ENCODE assay signal across 1 cellular context in genomic region chr12:64205542-64205941, GRCh38.
TF ChIP-seq lines count a peak whose summit lies in the region.

No MANE protein-coding gene starts in this region.

TF ChIP-seq in HepG2, 621 proteins besides CTCF, POLR2A, EP300 and RAD21 (continued from another document):
- TF ChIP-seq YEATS4 (CRISPR knock-in tag; IDR thresholded peaks at IDR 0.05; ENCODE audit: borderline replicate concordance) (no peak), ZNF430 (CRISPR knock-in tag; IDR thresholded peaks at IDR 0.05) (no peak), ZNF44 (CRISPR knock-in tag; IDR thresholded peaks at IDR 0.05) (no peak), NFE2L1 (CRISPR knock-in tag; IDR thresholded peaks at IDR 0.05; ENCODE audit: borderline replicate concordance) (no peak), PCBP2 (optimal IDR thresholded peaks at IDR 0.05; ENCODE audit: low read depth, low read length, poor library complexity, severe bottlenecking) (peak; percentile 73), SNAI1 (CRISPR knock-in tag; IDR thresholded peaks at IDR 0.05; ENCODE audit: borderline replicate concordance) (no peak), RBAK (CRISPR knock-in tag; IDR thresholded peaks at IDR 0.05) (no peak), CEBPZ (IDR thresholded peaks at IDR 0.05; ENCODE audit: low read length) (no peak)
